In genomic region chr7:138987686-138988085, GRCh38 we compare ENCODE assay signal across 38 cellular contexts.
"Had no signal": no experiment of that assay in that cellular context is flagged by ENCODE, and none has a peak within 500 bp of the region (broad histone marks: within the 10 kb centered on the region; RNA-seq: fewer than 3 reads in every experiment).

No MANE protein-coding gene starts in this region.

- H3K27ac ChIP-seq: adrenal gland, body of pancreas, epithelial cell of prostate, WERI-Rb-1 had no signal

- H3K9me3 Mint-ChIP-seq: activated naive CD4-positive, alpha-beta T cell treated with anti-CD3 and anti-CD28 coated beads, Interleukin-2, amount 50 U/mL, for 24 hours; effector memory CD8-positive, alpha-beta T cell had no signal

- H3K27me3 ChIP-seq: adrenal gland, body of pancreas had no signal

- DNase-seq: activated CD4-positive, alpha-beta memory T cell treated with anti-CD3 and anti-CD28 coated beads for 36 hours; activated CD4-positive, alpha-beta T cell treated with anti-CD3 and anti-CD28 coated beads for 36 hours; activated CD4-positive, alpha-beta T cell treated with anti-CD3 and anti-CD28 coated beads, Interleukin-2, amount 10 ng/mL, durations not matched to agents 24 days and 14 days; activated CD4-positive, CD25-positive, alpha-beta regulatory T cell; activated CD4-positive, CD25-positive, alpha-beta regulatory T cell treated with anti-CD3 and anti-CD28 coated beads, Interleukin-2, amount 50 U/mL, for 72 hours; activated CD8-positive, alpha-beta memory T cell treated with anti-CD3 and anti-CD28 coated beads, Interleukin-2, amount 10 ng/mL, durations not matched to agents 7 days and 5 days; activated CD8-positive, alpha-beta memory T cell treated with anti-CD3 and anti-CD28 coated beads, Interleukin-2, amount 50 U/mL, for 4 hours; activated CD8-positive, alpha-beta T cell treated with anti-CD3 and anti-CD28 coated beads, Interleukin-2, amount 10 ng/mL, durations not matched to agents 7 days and 5 days; activated effector memory CD4-positive, alpha-beta T cell treated with anti-CD3 and anti-CD28 coated beads, Interleukin-2, amount 50 U/mL, for 16 hours; activated naive CD4-positive, alpha-beta T cell treated with anti-CD3 and anti-CD28 coated beads for 36 hours; activated naive CD8-positive, alpha-beta T cell treated with anti-CD3 and anti-CD28 coated beads for 36 hours; activated naive CD8-positive, alpha-beta T cell treated with anti-CD3 and anti-CD28 coated beads, Interleukin-2, amount 50 U/mL, for 24 hours; activated T-cell treated with anti-CD3 and anti-CD28 coated beads, Interleukin-2, amount 50 U/mL, for 1 hour; activated T-cell treated with anti-CD3 and anti-CD28 coated beads, Interleukin-2, amount 50 U/mL, for 48 hours; adrenal gland; amygdala; aorta; body of pancreas; caudate nucleus; cortex of kidney; dermis blood vessel endothelial cell; effector CD4-positive, alpha-beta T cell; effector memory CD8-positive, alpha-beta T cell; foreskin fibroblast; head of caudate nucleus; T-helper 17 cell; T1000; WERI-Rb-1 had no signal

- H3K27ac Mint-ChIP-seq: activated CD4-positive, alpha-beta memory T cell treated with anti-CD3 and anti-CD28 coated beads for 36 hours; activated CD4-positive, alpha-beta T cell treated with anti-CD3 and anti-CD28 coated beads for 36 hours; activated CD4-positive, alpha-beta T cell treated with anti-CD3 and anti-CD28 coated beads, Interleukin-2, amount 10 ng/mL, durations not matched to agents 24 days and 14 days; activated CD8-positive, alpha-beta memory T cell treated with anti-CD3 and anti-CD28 coated beads, Interleukin-2, amount 10 ng/mL, durations not matched to agents 7 days and 5 days; activated CD8-positive, alpha-beta T cell treated with anti-CD3 and anti-CD28 coated beads, Interleukin-2, amount 10 ng/mL, durations not matched to agents 7 days and 5 days; activated naive CD4-positive, alpha-beta T cell treated with anti-CD3 and anti-CD28 coated beads for 36 hours; activated naive CD4-positive, alpha-beta T cell treated with anti-CD3 and anti-CD28 coated beads, Interleukin-2, amount 50 U/mL, for 24 hours; activated naive CD8-positive, alpha-beta T cell treated with anti-CD3 and anti-CD28 coated beads for 36 hours; activated naive CD8-positive, alpha-beta T cell treated with anti-CD3 and anti-CD28 coated beads, Interleukin-2, amount 50 U/mL, for 24 hours; activated T-helper 1 cell treated with anti-CD3 and anti-CD28 coated beads, Interleukin-12 subunit alpha, Interleukin-12 subunit beta, Interleukin-2, Interleukin-4 antibody, amounts not matched to agents 30 ng/mL and 10 ng/mL and 1 ng/mL, durations not matched to agents 14 hours and 24 hours and 36 hours; activated T-helper 2 cell treated with anti-CD3 and anti-CD28 coated beads, Interferon-gamma antibody, Interleukin-2, Interleukin-4, amounts not matched to agents 10 μg/mL and 5 μg/mL and 100 μg/mL, durations not matched to agents 14 hours and 24 hours and 36 hours; effector memory CD8-positive, alpha-beta T cell; T-helper 17 cell; T-helper 2 cell treated with Interferon-gamma antibody and Interleukin-4, amounts not matched to agents 5 μg/mL and 100 μg/mL, for 36 hours had no signal

- H3K4me1 Mint-ChIP-seq: activated CD4-positive, alpha-beta T cell treated with anti-CD3 and anti-CD28 coated beads for 36 hours; activated naive CD4-positive, alpha-beta T cell treated with anti-CD3 and anti-CD28 coated beads, Interleukin-2, amount 50 U/mL, for 24 hours; activated naive CD8-positive, alpha-beta T cell treated with anti-CD3 and anti-CD28 coated beads for 36 hours; activated naive CD8-positive, alpha-beta T cell treated with anti-CD3 and anti-CD28 coated beads, Interleukin-2, amount 50 U/mL, for 24 hours had no signal

- FAIRE-seq: colon, endometrium, endothelial cell of umbilical vein, frontal cortex had no signal

- ATAC-seq: activated CD4-positive, alpha-beta T cell treated with anti-CD3 and anti-CD28 coated beads for 36 hours; activated CD8-positive, alpha-beta memory T cell treated with anti-CD3 and anti-CD28 coated beads, Interleukin-2, amount 10 ng/mL, durations not matched to agents 7 days and 5 days; activated CD8-positive, alpha-beta T cell treated with anti-CD3 and anti-CD28 coated beads, Interleukin-2, amount 10 ng/mL, durations not matched to agents 7 days and 5 days; activated naive CD8-positive, alpha-beta T cell treated with anti-CD3 and anti-CD28 coated beads, Interleukin-2, amount 50 U/mL, for 24 hours; body of pancreas; effector memory CD8-positive, alpha-beta T cell; esophagus mucosa; T-helper 17 cell had no signal

- H3K9me3 ChIP-seq: body of pancreas had no signal

- H3K4me3 ChIP-seq: adrenal gland, body of pancreas had no signal

- H3K4me3 Mint-ChIP-seq: activated CD4-positive, alpha-beta memory T cell treated with anti-CD3 and anti-CD28 coated beads for 36 hours; activated CD4-positive, alpha-beta T cell treated with anti-CD3 and anti-CD28 coated beads for 36 hours; activated CD4-positive, alpha-beta T cell treated with anti-CD3 and anti-CD28 coated beads, Interleukin-2, amount 10 ng/mL, durations not matched to agents 24 days and 14 days; activated CD8-positive, alpha-beta memory T cell treated with anti-CD3 and anti-CD28 coated beads, Interleukin-2, amount 10 ng/mL, durations not matched to agents 7 days and 5 days; activated CD8-positive, alpha-beta T cell treated with anti-CD3 and anti-CD28 coated beads, Interleukin-2, amount 10 ng/mL, durations not matched to agents 7 days and 5 days; activated naive CD4-positive, alpha-beta T cell treated with anti-CD3 and anti-CD28 coated beads for 36 hours; activated naive CD4-positive, alpha-beta T cell treated with anti-CD3 and anti-CD28 coated beads, Interleukin-2, amount 50 U/mL, for 24 hours; activated naive CD8-positive, alpha-beta T cell treated with anti-CD3 and anti-CD28 coated beads for 36 hours; activated naive CD8-positive, alpha-beta T cell treated with anti-CD3 and anti-CD28 coated beads, Interleukin-2, amount 50 U/mL, for 24 hours; activated T-helper 1 cell treated with anti-CD3 and anti-CD28 coated beads, Interleukin-12 subunit alpha, Interleukin-12 subunit beta, Interleukin-2, Interleukin-4 antibody, amounts not matched to agents 30 ng/mL and 10 ng/mL and 1 ng/mL, durations not matched to agents 14 hours and 24 hours and 36 hours; effector memory CD8-positive, alpha-beta T cell; T-helper 17 cell; T-helper 2 cell treated with Interferon-gamma antibody and Interleukin-4, amounts not matched to agents 5 μg/mL and 100 μg/mL, for 36 hours had no signal

- H3K36me3 Mint-ChIP-seq: activated CD4-positive, alpha-beta memory T cell treated with anti-CD3 and anti-CD28 coated beads for 36 hours; activated naive CD4-positive, alpha-beta T cell treated with anti-CD3 and anti-CD28 coated beads, Interleukin-2, amount 50 U/mL, for 24 hours; activated naive CD8-positive, alpha-beta T cell treated with anti-CD3 and anti-CD28 coated beads for 36 hours had no signal

- H3K36me3 ChIP-seq: adrenal gland, WERI-Rb-1 had no signal

- H3K4me1 ChIP-seq: adrenal gland, body of pancreas had no signal
